27 cellular contexts compared by ENCODE assay signal in genomic region chr2:143878131-143878530, GRCh38.
DNase-seq lines count a peak whose midpoint lies in the region; FAIRE-seq and TF ChIP-seq lines count a peak whose summit lies in the region.
"Had no signal": no experiment of that assay in that cellular context is flagged by ENCODE, and none has a peak within 500 bp of the region (broad histone marks: within the 10 kb centered on the region; RNA-seq: fewer than 3 reads in every experiment).

No MANE protein-coding gene starts in this region.

- no peak overlapping the region for H3K4me3 Mint-ChIP-seq in glutamatergic neuron (ENCODE audit: unreplicated experiment)
- H3K4me3 Mint-ChIP-seq: activated CD4-positive, alpha-beta T cell treated with anti-CD3 and anti-CD28 coated beads, Interleukin-2, amount 10 ng/mL, durations not matched to agents 24 days and 14 days; activated naive CD8-positive, alpha-beta T cell treated with anti-CD3 and anti-CD28 coated beads for 36 hours; activated T-helper 17 cell treated with anti-CD3 and anti-CD28 coated beads, Interleukin-2, amount 50 U/mL, for 72 hours; CD4-positive, CD25-positive, alpha-beta regulatory T cell; effector memory CD8-positive, alpha-beta T cell; mesothelial cell of epicardium had no signal

- no peak overlapping the region for H3K27ac ChIP-seq in thyroid gland
- H3K27ac ChIP-seq: esophagus squamous epithelium, KMS-11, Peyer's patch, SJSA1, skin epidermis, tibial artery had no signal

- peaks cover 13% of the 10 kb centered on the region for H3K36me3 Mint-ChIP-seq in glutamatergic neuron (ENCODE audit: unreplicated experiment)
- H3K36me3 Mint-ChIP-seq: CD4-positive, CD25-positive, alpha-beta regulatory T cell had no signal

- no peaks in the 10 kb centered on the region for H3K27me3 ChIP-seq in thyroid gland
- H3K27me3 ChIP-seq: esophagus squamous epithelium, Peyer's patch, SJSA1, tibial artery had no signal

- DNase-seq in DMS153 treated with DMSO at 0.1 percent for 48 hours (lab: John Stamatoyannopoulos, UW; ENCODE audit: unreplicated experiment) (peak; percentile 69), NCI-H128 (lab: John Stamatoyannopoulos, UW; ENCODE audit: unreplicated experiment) (peak; percentile 28), NCI-H345 (lab: John Stamatoyannopoulos, UW) (peak; percentile 75), glutamatergic neuron (no peak), GM19239 (ENCODE audit: insufficient read length, low spot score) (no peak), mesenteric fat pad (ENCODE audit: low spot score) (no peak), thyroid gland (no peak)
- no peak for DNase-seq in stimulated activated CD8-positive, alpha-beta memory T cell treated with anti-CD3 and anti-CD28 coated beads, Interleukin-4, amount 100 ng/mL, for 48 hours
- DNase-seq: activated CD4-positive, alpha-beta T cell treated with anti-CD3 and anti-CD28 coated beads, Interleukin-2, amount 10 ng/mL, durations not matched to agents 24 days and 14 days; activated naive CD8-positive, alpha-beta T cell treated with anti-CD3 and anti-CD28 coated beads for 36 hours; CD4-positive, CD25-positive, alpha-beta regulatory T cell; effector memory CD8-positive, alpha-beta T cell; esophagus squamous epithelium; H7; left colon; NCI-H1092 treated with DMSO at 0.1 percent for 48 hours; NK-92 treated with Interleukin-12 subunit alpha and Interleukin-12 subunit beta, amount 100 ng/mL, for 24 hours; Peyer's patch; stimulated activated naive CD8-positive, alpha-beta T cell treated with anti-CD3 and anti-CD28 coated beads, Interleukin-15, Interleukin-2, amounts not matched to agents 100 U/mL and 50 U/mL, for 24 hours; tibial artery had no signal

- H3K27ac Mint-ChIP-seq in glutamatergic neuron (ENCODE audit: unreplicated experiment) = peak overlapping the region; percentile 88
- H3K27ac Mint-ChIP-seq: activated CD4-positive, alpha-beta T cell treated with anti-CD3 and anti-CD28 coated beads, Interleukin-2, amount 10 ng/mL, durations not matched to agents 24 days and 14 days; activated naive CD8-positive, alpha-beta T cell treated with anti-CD3 and anti-CD28 coated beads for 36 hours; CD4-positive, CD25-positive, alpha-beta regulatory T cell; effector memory CD8-positive, alpha-beta T cell; mesothelial cell of epicardium; progenitor cell of endocrine pancreas had no signal

- no peak for FAIRE-seq in GM19239 (lab: Jason Lieb, UNC)
- FAIRE-seq: GM12892 had no signal

- TF ChIP-seq POLR2A in thyroid gland (IDR thresholded peaks at IDR 0.05) = no peak

- no peak overlapping the region for H3K4me3 ChIP-seq in thyroid gland (replicated peaks in 1 of 3)
- H3K4me3 ChIP-seq: esophagus squamous epithelium, Peyer's patch, SJSA1, skin epidermis, tibial artery had no signal

- H3K9me3 ChIP-seq in thyroid gland = no peaks in the 10 kb centered on the region
- H3K9me3 ChIP-seq: esophagus squamous epithelium, Peyer's patch, SJSA1, tibial artery had no signal

- peaks cover 39% of the 10 kb centered on the region for H3K4me1 Mint-ChIP-seq in glutamatergic neuron (ENCODE audit: low read depth, unreplicated experiment)
- H3K4me1 Mint-ChIP-seq: CD4-positive, CD25-positive, alpha-beta regulatory T cell; mesothelial cell of epicardium had no signal

- peaks cover 7% of the 10 kb centered on the region for H3K9me3 Mint-ChIP-seq in glutamatergic neuron (ENCODE audit: unreplicated experiment)
- H3K9me3 Mint-ChIP-seq: effector memory CD8-positive, alpha-beta T cell had no signal

- H3K4me1 ChIP-seq in thyroid gland = no peaks in the 10 kb centered on the region
- H3K4me1 ChIP-seq: esophagus squamous epithelium, Peyer's patch, SJSA1, tibial artery had no signal

- TF ChIP-seq CTCF in glutamatergic neuron (IDR thresholded peaks at IDR 0.05; ENCODE audit: partially characterized antibody, unreplicated experiment) (no peak), thyroid gland (IDR thresholded peaks at IDR 0.05) (no peak)

- peaks cover 7% of the 10 kb centered on the region for H3K27me3 Mint-ChIP-seq in glutamatergic neuron (ENCODE audit: unreplicated experiment)
- H3K27me3 Mint-ChIP-seq: activated CD4-positive, alpha-beta T cell treated with anti-CD3 and anti-CD28 coated beads, Interleukin-2, amount 10 ng/mL, durations not matched to agents 24 days and 14 days; effector memory CD8-positive, alpha-beta T cell; progenitor cell of endocrine pancreas had no signal

- H3K36me3 ChIP-seq in thyroid gland = no peaks in the 10 kb centered on the region
- H3K36me3 ChIP-seq: esophagus squamous epithelium, Peyer's patch, SJSA1, tibial artery had no signal

- intact Hi-C loops in thyroid gland (cut with DNase I) = no loop called here

Comparison
In these comparisons a context has a peak if more than half of its experiments do, and no peak if none do; other contexts are left out.
1. DNase-seq: peak in DMS153 treated with DMSO at 0.1 percent for 48 hours (single experiment), NCI-H128 (single experiment) and NCI-H345 (single experiment); none in glutamatergic neuron (single experiment), stimulated activated CD8-positive, alpha-beta memory T cell treated with anti-CD3 and anti-CD28 coated beads, Interleukin-4, amount 100 ng/mL, for 48 hours (single experiment), GM19239 (single experiment), mesenteric fat pad (single experiment) and thyroid gland (0 of 2).